8 cellular contexts compared by ENCODE assay signal in genomic region chr2:131686164-131686893, GRCh38.
A peak's percentile ranks its signal among the peaks of the same experiment; 100 is the strongest.
DNase-seq lines count a peak whose midpoint lies in the region; ATAC-seq, FAIRE-seq and TF ChIP-seq lines count a peak whose summit lies in the region.
"Not testable (repeated sequence)": the region's sequence is repeated elsewhere in the genome, so short reads cannot be mapped to it uniquely, and the experiment has no call there.

No MANE protein-coding gene starts in this region.

- H3K27me3 ChIP-seq in bronchial epithelial cell (ENCODE audit: control insufficient read depth, insufficient read depth, low read length); HepG2 (ENCODE audit: control insufficient read depth in 1 of 2, insufficient read depth in 2 of 2, low read length in 2 of 2): not testable (repeated sequence)

- POLR2A ChIA-PET in HepG2 (lab: Yijun Ruan, JAX), result not testable (repeated sequence)

- H3K4me1 ChIP-seq in HepG2 (ENCODE audit: insufficient read depth, low read length), result peaks cover 41% of the 10 kb centered on the region

- H3K4me3 ChIP-seq in AG10803 (ENCODE audit: low read length); bronchial epithelial cell (ENCODE audit: low read depth, low read length); HepG2 (replicated peaks in 1 of 3; ENCODE audit: insufficient read depth in 1 of 3, low read depth in 2 of 3, low read length in 3 of 3): not testable (repeated sequence)

- not testable (repeated sequence) for H3K4me2 ChIP-seq in HepG2 (ENCODE audit: low read depth, low read length)

- not testable (repeated sequence) for H3K79me2 ChIP-seq in HepG2 (ENCODE audit: insufficient read depth, low read length)

- not testable (repeated sequence) for H3K9me3 ChIP-seq in HepG2 (ENCODE audit: low read length)

- H3K27ac ChIP-seq in HepG2 (ENCODE audit: extremely low read length, insufficient read depth, low read length), result not testable (repeated sequence)

- in situ Hi-C loops in HepG2 (cut with HindIII; ENCODE audit: extremely low pct_ligation_motif_present, low pct_unique_long_range_greater_than_20kb), result not testable (repeated sequence)

- H2AFZ ChIP-seq in HepG2 (ENCODE audit: low read length), result not testable (repeated sequence)

- DNase-seq in AG10803 (ENCODE audit: low read depth) (peak; percentile 76), NCI-H526 (lab: John Stamatoyannopoulos, UW) (peak; percentile 47), amniotic epithelial cell (ENCODE audit: low read depth) (peak; percentile 71), bronchial epithelial cell (ENCODE audit: low read depth) (peak; percentile 66), fibroblast of peridontal ligament (ENCODE audit: extremely low read depth) (peak; percentile 47), HepG2 (ENCODE audit: low spot score) (peak; percentile 26), renal cortical epithelial cell (ENCODE audit: low read depth) (peak; percentile 38)
- DNase-seq in H54 (ENCODE audit: insufficient read length, low spot score), result not testable (repeated sequence)

- intact Hi-C loops in HepG2 (cut with micrococcal nuclease; ENCODE audit: unreplicated experiment), result not testable (repeated sequence)

- not testable (repeated sequence) for BruUV-seq in HepG2 (replicated peaks; lab: Mats Ljungman, UMichigan)

- CTCF ChIA-PET in HepG2 (lab: Yijun Ruan, JAX; ENCODE audit: low intra/inter-chr PET ratio, low total read pairs), result not testable (repeated sequence)

- 67% methylated on average over 6 of the region's 6 CpGs for WGBS in HepG2 (ENCODE audit: low lambda C conversion rate)

- not testable (repeated sequence) for H4K20me1 ChIP-seq in HepG2 (ENCODE audit: insufficient read depth, low read length)

- TF ChIP-seq RAD21 in HepG2 (CRISPR knock-in tag; IDR thresholded peaks at IDR 0.05), result not testable (repeated sequence)

- not testable (repeated sequence) for ATAC-seq in HepG2

- TF ChIP-seq EP300 in HepG2 (IDR thresholded peaks at IDR 0.05; ENCODE audit: low read depth in 2 of 2, low read length in 2 of 2); HepG2 (CRISPR knock-in tag; IDR thresholded peaks at IDR 0.05; ENCODE audit: borderline replicate concordance): not testable (repeated sequence)

- not testable (repeated sequence) for TF ChIP-seq POLR2A in H54 (IDR thresholded peaks at IDR 0.05; ENCODE audit: low read depth, low read length); HepG2 (IDR thresholded peaks at IDR 0.05; ENCODE audit: insufficient read depth in 1 of 2, low read depth in 2 of 2, low read length in 2 of 2)

- H3K36me3 ChIP-seq in bronchial epithelial cell (ENCODE audit: control insufficient read depth, insufficient read depth, low read length); HepG2 (replicated peaks in 1 of 2; ENCODE audit: control insufficient read depth in 1 of 2, insufficient read depth in 2 of 2, low read length in 2 of 2): not testable (repeated sequence)

- FAIRE-seq in H54 (lab: Jason Lieb, UNC), result peak; percentile 30
- FAIRE-seq in bronchial epithelial cell (lab: Jason Lieb, UNC); HepG2 (lab: Jason Lieb, UNC): not testable (repeated sequence)

- TF ChIP-seq CTCF in AG10803 (conservative IDR thresholded peaks at IDR 0.05; ENCODE audit: low read length), result not testable (repeated sequence)
- peak; percentile 6 for TF ChIP-seq CTCF in bronchial epithelial cell (IDR thresholded peaks at IDR 0.05; ENCODE audit: insufficient read depth, low read length, severe bottlenecking)
- TF ChIP-seq CTCF in HepG2 (CRISPR knock-in tag; IDR thresholded peaks at IDR 0.05), result peak; percentile 51

- H3K9ac ChIP-seq in HepG2 (ENCODE audit: insufficient read depth, low read depth, low read length), result not testable (repeated sequence)

TF ChIP-seq in HepG2, 621 proteins besides CTCF, POLR2A, EP300 and RAD21:
- TF ChIP-seq STAG1 (CRISPR knock-in tag; IDR thresholded peaks at IDR 0.05) (peak; percentile 34; the same call in 1 of the 2 replicates), HNF4A (CRISPR knock-in tag; IDR thresholded peaks at IDR 0.05) (peak; percentile 55), USF2 (IDR thresholded peaks at IDR 0.05; ENCODE audit: low read depth, low read length) (peak; percentile 28; the same call in 1 of the 2 replicates)
- TF ChIP-seq USF2 (CRISPR knock-in tag; IDR thresholded peaks at IDR 0.05; ENCODE audit: borderline replicate concordance), result not testable (repeated sequence)
TF ChIP-seq in HepG2: peak in this region for 3; not testable (repeated sequence) for 618.
